ENCODE assay signal across 18 cellular contexts in genomic region chr3:24579008-24579407, GRCh38.
"Had no signal": no experiment of that assay in that cellular context is flagged by ENCODE, and none has a peak within 500 bp of the region (broad histone marks: within the 10 kb centered on the region; RNA-seq: fewer than 3 reads in every experiment).

No MANE protein-coding gene starts in this region.

- H3K9me3 Mint-ChIP-seq: T-helper 2 cell treated with Interferon-gamma antibody and Interleukin-4, amounts not matched to agents 5 μg/mL and 100 μg/mL, for 36 hours had no signal

- H3K27me3 ChIP-seq: gastrocnemius medialis, hepatocyte, right lobe of liver, testis had no signal

- ATAC-seq: gastrocnemius medialis; mucosa of descending colon; natural killer cell; right lobe of liver; stimulated activated naive CD8-positive, alpha-beta T cell treated with anti-CD3 and anti-CD28 coated beads, Interleukin-15, amount 100 ng/mL, for 72 hours had no signal

- H3K27ac ChIP-seq: gastrocnemius medialis, hepatocyte, right lobe of liver, testis had no signal

- H3K4me2 ChIP-seq: hepatocyte had no signal

- H3K4me1 Mint-ChIP-seq: activated naive CD8-positive, alpha-beta T cell treated with anti-CD3 and anti-CD28 coated beads, Interleukin-2, amount 10 ng/mL, durations not matched to agents 7 days and 5 days; immature natural killer cell; natural killer cell; stimulated activated naive CD8-positive, alpha-beta T cell treated with anti-CD3 and anti-CD28 coated beads, Interleukin-15, amount 100 ng/mL, for 72 hours had no signal

- H3K4me1 ChIP-seq: gastrocnemius medialis, testis had no signal

- H2AFZ ChIP-seq: hepatocyte had no signal

- H3K36me3 Mint-ChIP-seq: activated CD4-positive, alpha-beta memory T cell treated with anti-CD3 and anti-CD28 coated beads for 36 hours; activated naive CD8-positive, alpha-beta T cell treated with anti-CD3 and anti-CD28 coated beads, Interleukin-2, amount 10 ng/mL, durations not matched to agents 7 days and 5 days; immature natural killer cell; natural killer cell had no signal

- H3K36me3 ChIP-seq: gastrocnemius medialis, right lobe of liver had no signal

- H3K27ac Mint-ChIP-seq: activated CD4-positive, alpha-beta memory T cell treated with anti-CD3 and anti-CD28 coated beads for 36 hours; activated naive CD8-positive, alpha-beta T cell treated with anti-CD3 and anti-CD28 coated beads, Interleukin-2, amount 10 ng/mL, durations not matched to agents 7 days and 5 days; immature natural killer cell; natural killer cell; progenitor cell of endocrine pancreas; stimulated activated naive CD8-positive, alpha-beta T cell treated with anti-CD3 and anti-CD28 coated beads, Interleukin-15, amount 100 ng/mL, for 72 hours; T-helper 2 cell treated with Interferon-gamma antibody and Interleukin-4, amounts not matched to agents 5 μg/mL and 100 μg/mL, for 36 hours had no signal

- H3K4me3 Mint-ChIP-seq: activated CD4-positive, alpha-beta memory T cell treated with anti-CD3 and anti-CD28 coated beads for 36 hours; activated naive CD8-positive, alpha-beta T cell treated with anti-CD3 and anti-CD28 coated beads, Interleukin-2, amount 10 ng/mL, durations not matched to agents 7 days and 5 days; immature natural killer cell; natural killer cell; stimulated activated naive CD8-positive, alpha-beta T cell treated with anti-CD3 and anti-CD28 coated beads, Interleukin-15, amount 100 ng/mL, for 72 hours; T-helper 2 cell treated with Interferon-gamma antibody and Interleukin-4, amounts not matched to agents 5 μg/mL and 100 μg/mL, for 36 hours had no signal

- H3K27me3 Mint-ChIP-seq: activated CD4-positive, alpha-beta memory T cell treated with anti-CD3 and anti-CD28 coated beads for 36 hours; activated naive CD8-positive, alpha-beta T cell treated with anti-CD3 and anti-CD28 coated beads, Interleukin-2, amount 10 ng/mL, durations not matched to agents 7 days and 5 days; stimulated activated naive CD8-positive, alpha-beta T cell treated with anti-CD3 and anti-CD28 coated beads, Interleukin-15, amount 100 ng/mL, for 72 hours had no signal

- H3K79me2 ChIP-seq: hepatocyte had no signal

- H3K4me3 ChIP-seq: gastrocnemius medialis, hepatocyte, mucosa of descending colon, right lobe of liver, testis had no signal

- DNase-seq: activated CD4-positive, alpha-beta memory T cell treated with anti-CD3 and anti-CD28 coated beads for 36 hours; activated gamma-delta T cell; activated naive CD8-positive, alpha-beta T cell treated with anti-CD3 and anti-CD28 coated beads, Interleukin-2, amount 10 ng/mL, durations not matched to agents 7 days and 5 days; activated T-cell treated with anti-CD3 and anti-CD28 coated beads, Interleukin-2, amount 50 U/mL, for 48 hours; aorta; gastrocnemius medialis; immature natural killer cell; mucosa of descending colon; natural killer cell; occipital lobe; right lobe of liver; stimulated activated CD4-positive, alpha-beta T cell treated with anti-CD3 and anti-CD28 coated beads, Interleukin-4, amount 100 ng/mL, for 24 hours; stimulated activated naive CD8-positive, alpha-beta T cell treated with anti-CD3 and anti-CD28 coated beads, Interleukin-15, amount 100 ng/mL, for 72 hours; SW 1271; testis had no signal
